In genomic region chr2:149387411-149387810, GRCh38 we compare ENCODE assay signal across 20 cellular contexts. TPM values are rescaled to one million over a fixed set of nuclear protein-coding genes. Genes with fewer than 3 reads are reported as not detected.
A peak's percentile ranks its signal among the peaks of the same experiment; 100 is the strongest.
DNase-seq lines count a peak whose midpoint lies in the region; ATAC-seq and TF ChIP-seq lines count a peak whose summit lies in the region.
"Had no signal": no experiment of that assay in that cellular context is flagged by ENCODE, and none has a peak within 500 bp of the region (broad histone marks: within the 10 kb centered on the region; RNA-seq: fewer than 3 reads in every experiment).

No MANE protein-coding gene starts in this region.

- 68 to 75% methylated on average over 2 of the region's 2 CpGs for WGBS in GM23248 (ENCODE audit: low coverage in 1 of 2, low lambda C conversion rate in 2 of 2, missing lambda C conversion rate in 2 of 2), 2 experiments

- in situ Hi-C loops in GM23248 (cut with MboI): no loop called here

- no peaks in the 10 kb centered on the region for H3K79me2 ChIP-seq in GM23248 (ENCODE audit: insufficient read depth)

- H3K9me3 ChIP-seq in GM23248 (ENCODE audit: low read depth): no peaks in the 10 kb centered on the region
- H3K9me3 ChIP-seq: BE2C; BLaER1 treated with 17β-estradiol and CSF1 and Interleukin-3, amounts not matched to agents 10 nM and 100 nM; HAP-1 had no signal

- H4K20me1 ChIP-seq in GM23248 (ENCODE audit: insufficient read depth): no peaks in the 10 kb centered on the region
- H4K20me1 ChIP-seq: BLaER1 treated with 17β-estradiol and CSF1 and Interleukin-3, amounts not matched to agents 10 nM and 100 nM had no signal

- peaks cover 12% of the 10 kb centered on the region for H3K4me1 ChIP-seq in GM23248 (ENCODE audit: insufficient read depth)
- H3K4me1 ChIP-seq: BE2C; BLaER1 treated with 17β-estradiol and CSF1 and Interleukin-3, amounts not matched to agents 10 nM and 100 nM had no signal

- no peaks in the 10 kb centered on the region for H3K27me3 ChIP-seq in GM23248 (replicated peaks; ENCODE audit: insufficient read depth)
- H3K27me3 ChIP-seq: BE2C; BLaER1 treated with 17β-estradiol and CSF1 and Interleukin-3, amounts not matched to agents 10 nM and 100 nM had no signal

- H3K9ac ChIP-seq in GM23248: no peak overlapping the region
- H3K9ac ChIP-seq: BLaER1 treated with 17β-estradiol and CSF1 and Interleukin-3, amounts not matched to agents 10 nM and 100 nM had no signal

- no peak overlapping the region for H2AFZ ChIP-seq in GM23248

- ATAC-seq in SK-N-SH treated with all-trans-retinoic acid at 6 μM for 48 hours: no peak
- no peak for ATAC-seq in GM21723 (IDR thresholded peaks at IDR 0.05; ENCODE audit: unreplicated experiment)
- ATAC-seq: GM12878 had no signal

- no peaks in the 10 kb centered on the region; the same call in 1 of the 2 replicates for H3K9me2 ChIP-seq in GM23248 (ENCODE audit: insufficient read depth)

- H3K4me2 ChIP-seq in GM23248 (ENCODE audit: unreplicated experiment): no peak overlapping the region
- H3K4me2 ChIP-seq: BLaER1 treated with 17β-estradiol and CSF1 and Interleukin-3, amounts not matched to agents 10 nM and 100 nM had no signal

- H3K27ac ChIP-seq in GM23248: no peak overlapping the region
- H3K27ac ChIP-seq: BLaER1 treated with 17β-estradiol and CSF1 and Interleukin-3, amounts not matched to agents 10 nM and 100 nM had no signal

- H3F3A ChIP-seq in GM23248 (ENCODE audit: insufficient read depth): peaks cover 12% of the 10 kb centered on the region; the same call in 1 of the 2 replicates

- no peaks in the 10 kb centered on the region for H3K36me3 ChIP-seq in GM23248 (ENCODE audit: low read depth)
- H3K36me3 ChIP-seq: BE2C; BLaER1 treated with 17β-estradiol and CSF1 and Interleukin-3, amounts not matched to agents 10 nM and 100 nM; HAP-1 had no signal

- peak; percentile 20 for DNase-seq in GM23248
- peak; percentile 13 for DNase-seq in NCI-H226
- peak; percentile 25 for DNase-seq in kidney tubule cell (ENCODE audit: low spot score)
- no peak for DNase-seq in NCI-H2029 (lab: John Stamatoyannopoulos, UW)
- no peak for DNase-seq in superior temporal gyrus (ENCODE audit: extremely low spot score)
- DNase-seq: AML-193; BE2C; CD4-positive, alpha-beta T cell; CD8-positive, alpha-beta memory T cell; DMS 273 treated with DMSO at 0.1 percent for 48 hours; DMS79; EL; GDM1; GOT3 had no signal

- no peak overlapping the region for H3K4me3 ChIP-seq in GM23248
- H3K4me3 ChIP-seq: BLaER1 treated with 17β-estradiol and CSF1 and Interleukin-3, amounts not matched to agents 10 nM and 100 nM; GM12878; HAP-1 had no signal

TF ChIP-seq in SK-N-SH treated with all-trans-retinoic acid at 6 μM for 48 hours, 23 proteins besides CTCF, POLR2A, EP300 and RAD21:
- no peak for TF ChIP-seq ZC3H10 (CRISPR knock-in tag; IDR thresholded peaks at IDR 0.05)
- no peak for TF ChIP-seq CSRNP3 (CRISPR knock-in tag; IDR thresholded peaks at IDR 0.05)
- TF ChIP-seq RARB (CRISPR knock-in tag; IDR thresholded peaks at IDR 0.05): no peak
- no peak for TF ChIP-seq PATZ1 (CRISPR knock-in tag; IDR thresholded peaks at IDR 0.05; ENCODE audit: borderline replicate concordance)
- TF ChIP-seq ISL1 (CRISPR knock-in tag; IDR thresholded peaks at IDR 0.05): no peak
- TF ChIP-seq ESRRG (CRISPR knock-in tag; IDR thresholded peaks at IDR 0.05): no peak
- no peak for TF ChIP-seq ZFP3 (CRISPR knock-in tag; IDR thresholded peaks at IDR 0.05)

RNA-seq across cellular contexts. Expression of gene LYPD6, which starts 57.0 kb away (rescaled TPM):
- total RNA-seq in GM23248 (2014; rRNA removed; shearing (Covaris generic)): 3.9 TPM in 2 replicates
- polyA plus RNA-seq in GM23248 (2016; fragmentation: Nextera tagmentation; extraction: Ambion mirVana): 2.3 and 2.6 TPM in 2 replicates
- total RNA-seq: CD4-positive, alpha-beta T cell; CD8-positive, alpha-beta memory T cell; GM12878 had no signal
- polyA plus RNA-seq: CD14-positive monocyte; CD8-positive, alpha-beta memory T cell; GM12878 had no signal

Comparison
In these comparisons a context has a peak if more than half of its experiments do, and no peak if none do; other contexts are left out.
1. DNase-seq: peak in GM23248 (single experiment), NCI-H226 (single experiment) and kidney tubule cell (single experiment); none in NCI-H2029 (single experiment) and superior temporal gyrus (single experiment).